26 cellular contexts compared by ENCODE assay signal in the genomic region with DNA sequence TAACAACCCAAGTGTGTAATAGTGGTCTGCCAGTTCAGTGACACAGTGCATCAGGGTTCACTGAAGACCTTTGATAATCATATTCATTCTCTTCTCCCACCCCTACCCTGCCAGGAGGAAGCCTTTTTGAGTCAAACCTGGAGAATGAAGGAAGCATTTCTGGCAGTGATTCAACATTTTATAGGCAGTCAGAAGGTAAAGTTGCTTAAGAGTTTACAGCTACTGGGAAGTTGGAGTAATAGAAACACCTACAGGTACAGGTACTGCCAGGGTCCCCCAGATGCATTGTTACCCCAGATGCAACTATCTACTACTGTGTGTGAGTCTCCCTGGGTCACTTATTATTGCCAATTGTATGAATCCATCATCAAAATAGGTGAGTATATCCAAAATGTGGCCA.
"Had no signal": no experiment of that assay in that cellular context is flagged by ENCODE, and none has a peak within 500 bp of the region (broad histone marks: within the 10 kb centered on the region; RNA-seq: fewer than 3 reads in every experiment).

No MANE protein-coding gene starts in this region.

- H3K4me1 ChIP-seq: ascending aorta, colonic mucosa, foreskin keratinocyte, gastrocnemius medialis had no signal

- H3K27me3 ChIP-seq: ascending aorta, colonic mucosa, foreskin keratinocyte, gastrocnemius medialis had no signal

- DNase-seq: activated CD4-positive, alpha-beta memory T cell treated with anti-CD3 and anti-CD28 coated beads, Interleukin-2, amount 10 ng/mL, durations not matched to agents 7 days and 5 days; activated CD4-positive, alpha-beta T cell treated with anti-CD3 and anti-CD28 coated beads for 1 hour; activated CD4-positive, alpha-beta T cell treated with anti-CD3 and anti-CD28 coated beads for 4 hours; activated CD4-positive, alpha-beta T cell treated with anti-CD3 and anti-CD28 coated beads, Interleukin-2, amount 10 ng/mL, durations not matched to agents 7 days and 5 days; activated CD4-positive, alpha-beta T cell treated with anti-CD3 and anti-CD28 coated beads, Interleukin-2, amount 50 U/mL, for 4 hours; activated CD8-positive, alpha-beta memory T cell treated with anti-CD3 and anti-CD28 coated beads, Interleukin-2, amount 50 U/mL, for 48 hours; activated gamma-delta T cell; activated naive CD4-positive, alpha-beta T cell; activated naive CD4-positive, alpha-beta T cell treated with anti-CD3 and anti-CD28 coated beads, Interleukin-2, amount 10 ng/mL, durations not matched to agents 7 days and 5 days; activated naive CD8-positive, alpha-beta T cell treated with anti-CD3 and anti-CD28 coated beads, Interleukin-2, amount 10 ng/mL, durations not matched to agents 7 days and 5 days; activated T-cell treated with anti-CD3 and anti-CD28 coated beads for 4 hours; activated T-cell treated with anti-CD3 and anti-CD28 coated beads, Interleukin-2, amount 50 U/mL, for 24 hours; activated T-cell treated with anti-CD3 and anti-CD28 coated beads, Interleukin-2, amount 50 U/mL, for 72 hours; caudate nucleus; cerebellar nuclear complex; colonic mucosa; effector CD8-positive, alpha-beta T cell; gastrocnemius medialis; glutamatergic neuron; T-helper 2 cell had no signal

- H3K36me3 ChIP-seq: ascending aorta, colonic mucosa, gastrocnemius medialis had no signal

- H3K4me3 ChIP-seq: ascending aorta, colonic mucosa, gastrocnemius medialis had no signal

- ATAC-seq: activated naive CD4-positive, alpha-beta T cell treated with anti-CD3 and anti-CD28 coated beads, Interleukin-2, amount 50 U/mL, for 72 hours; activated T-cell treated with anti-CD3 and anti-CD28 coated beads, Interleukin-2, amount 50 U/mL, for 72 hours; esophagus mucosa; foreskin keratinocyte; gastrocnemius medialis; WTC11 had no signal

- H3K9me3 ChIP-seq: ascending aorta, colonic mucosa, gastrocnemius medialis had no signal

- H3K27ac ChIP-seq: ascending aorta, colonic mucosa, foreskin keratinocyte, gastrocnemius medialis, VCaP had no signal
